In genomic region chr4:184514121-184514988, GRCh38 we compare ENCODE assay signal across 8 cellular contexts. TPM values are rescaled to one million over a fixed set of nuclear protein-coding genes. Genes with fewer than 3 reads are reported as not detected.
DNase-seq lines count a peak whose midpoint lies in the region; ATAC-seq lines count a peak whose summit lies in the region.

No MANE protein-coding gene starts in this region.

- peaks cover 15% of the 10 kb centered on the region for H3K36me3 Mint-ChIP-seq in T-helper 1 cell treated with Interleukin-12 subunit alpha and Interleukin-12 subunit beta and Interleukin-4 antibody, amounts not matched to agents 30 μg/mL and 1 μg/mL, for 36 hours (ENCODE audit: low read depth)
- H3K36me3 Mint-ChIP-seq in naive thymus-derived CD8-positive, alpha-beta T cell: peaks cover 0 to 3% (median 0%) of the 10 kb centered on the region in 3 donors

- no peaks in the 10 kb centered on the region for H3K27me3 Mint-ChIP-seq in T-helper 1 cell treated with Interleukin-12 subunit alpha and Interleukin-12 subunit beta and Interleukin-4 antibody, amounts not matched to agents 30 μg/mL and 1 μg/mL, for 36 hours (ENCODE audit: low read depth)
- H3K27me3 Mint-ChIP-seq in naive thymus-derived CD8-positive, alpha-beta T cell: no peaks in the 10 kb centered on the region

- POLR2A ChIA-PET in naive thymus-derived CD8-positive, alpha-beta T cell (lab: Charles Lee): interaction anchor here (1.0 to 1.2 kb wide), 4 partner anchors 10 to 40 kb away, joined by 3 to 5 read pairs (median 4); partner anchors contain the start of gene IRF2

- H3K9me3 ChIP-seq in mucosa of rectum (ENCODE audit: control insufficient read depth in 2 of 2, low read length in 2 of 2) (peaks cover 0 to 4% of the 10 kb centered on the region in 2 donors), stomach smooth muscle (ENCODE audit: control insufficient read depth in 2 of 2, low read length in 2 of 2) (no peaks in the 10 kb centered on the region)

- no peaks in the 10 kb centered on the region for H3K36me3 ChIP-seq in mucosa of rectum (ENCODE audit: control insufficient read depth in 2 of 2, insufficient read depth in 2 of 2, low read length in 2 of 2)
- no peaks in the 10 kb centered on the region for H3K36me3 ChIP-seq in stomach smooth muscle (ENCODE audit: control insufficient read depth in 2 of 2, insufficient read depth in 2 of 2, low read length in 2 of 2)

- no peaks in the 10 kb centered on the region for H3K4me1 ChIP-seq in mucosa of rectum (ENCODE audit: control insufficient read depth in 2 of 2, insufficient read depth in 2 of 2, low read length in 2 of 2)
- peaks cover 3% of the 10 kb centered on the region for H3K4me1 ChIP-seq in stomach smooth muscle (ENCODE audit: control insufficient read depth, insufficient read depth, low read length)

- peaks cover 20% of the 10 kb centered on the region for H3K9me3 Mint-ChIP-seq in T-helper 1 cell treated with Interleukin-12 subunit alpha and Interleukin-12 subunit beta and Interleukin-4 antibody, amounts not matched to agents 30 μg/mL and 1 μg/mL, for 36 hours
- peaks cover 0 to 8% (median 5%) of the 10 kb centered on the region in 9 donors for H3K9me3 Mint-ChIP-seq in naive thymus-derived CD8-positive, alpha-beta T cell

- peaks cover 40% of the 10 kb centered on the region for H3K4me1 Mint-ChIP-seq in T-helper 1 cell treated with Interleukin-12 subunit alpha and Interleukin-12 subunit beta and Interleukin-4 antibody, amounts not matched to agents 30 μg/mL and 1 μg/mL, for 36 hours (ENCODE audit: low read depth)
- H3K4me1 Mint-ChIP-seq in naive thymus-derived CD8-positive, alpha-beta T cell: peaks cover 8 to 25% (median 15%) of the 10 kb centered on the region in 4 donors

- H3K27me3 ChIP-seq in mucosa of rectum (ENCODE audit: control insufficient read depth in 2 of 2, insufficient read depth in 2 of 2, low read length in 2 of 2) (no peaks in the 10 kb centered on the region), stomach smooth muscle (ENCODE audit: control insufficient read depth in 1 of 2, insufficient read depth in 2 of 2, low read length in 2 of 2) (no peaks in the 10 kb centered on the region)

- peak; percentile 51 for DNase-seq in ACHN
- DNase-seq in dedifferentiated amniotic fluid mesenchymal stem cell (ENCODE audit: extremely low spot score): peak; percentile 78
- no peak for DNase-seq in naive thymus-derived CD8-positive, alpha-beta T cell

- H3K9ac ChIP-seq in mucosa of rectum (ENCODE audit: low read depth in 1 of 2, low read length in 2 of 2) (peak overlapping the region in 1 of 2 donors; percentile 1), stomach smooth muscle (ENCODE audit: low read length in 2 of 2) (no peak overlapping the region)

- H3K4me3 Mint-ChIP-seq in T-helper 1 cell treated with Interleukin-12 subunit alpha and Interleukin-12 subunit beta and Interleukin-4 antibody, amounts not matched to agents 30 μg/mL and 1 μg/mL, for 36 hours: peak overlapping the region; percentile 65
- peak overlapping the region in 3 of 10 donors; percentile 14 to 47 (median 39) for H3K4me3 Mint-ChIP-seq in naive thymus-derived CD8-positive, alpha-beta T cell

- no peak overlapping the region for H3K4me3 ChIP-seq in mucosa of rectum (ENCODE audit: low read length in 2 of 2)
- peak overlapping the region; percentile 7 to 36 for H3K4me3 ChIP-seq in stomach smooth muscle (ENCODE audit: low read length in 2 of 2)

- ATAC-seq in GM18907 (IDR thresholded peaks at IDR 0.05; ENCODE audit: unreplicated experiment) (peak; percentile 99), HG03103 (IDR thresholded peaks at IDR 0.05; ENCODE audit: low read depth, unreplicated experiment) (peak; percentile 97)
- no peak for ATAC-seq in naive thymus-derived CD8-positive, alpha-beta T cell

- H3K27ac ChIP-seq in mucosa of rectum (ENCODE audit: low read depth in 2 of 2, low read length in 2 of 2) (peak overlapping the region; percentile 49 to 54), stomach smooth muscle (ENCODE audit: low read length) (no peak overlapping the region)

- peak overlapping the region; percentile 88 for H3K27ac Mint-ChIP-seq in T-helper 1 cell treated with Interleukin-12 subunit alpha and Interleukin-12 subunit beta and Interleukin-4 antibody, amounts not matched to agents 30 μg/mL and 1 μg/mL, for 36 hours
- peak overlapping the region in 2 of 10 donors; percentile 43 to 69 for H3K27ac Mint-ChIP-seq in naive thymus-derived CD8-positive, alpha-beta T cell

- in situ Hi-C loops in ACHN (cut with HindIII; ENCODE audit: low pct_ligation_motif_present, low pct_unique_long_range_greater_than_20kb, low sequenced_read_pairs): no loop called here

RNA-seq across cellular contexts. Expression of gene IRF2, which starts 40.0 kb away (rescaled TPM):
- total RNA-seq in naive thymus-derived CD8-positive, alpha-beta T cell: 10 to 100 TPM; 62.6 to 77.1 TPM
- 10 to 100 TPM; 72.7 to 80.7 (median 78.3) TPM for polyA plus RNA-seq in naive thymus-derived CD8-positive, alpha-beta T cell

Comparison
In these comparisons a context has a peak if more than half of its experiments do, and no peak if none do; other contexts are left out.
1. DNase-seq: peak in ACHN (single experiment) and dedifferentiated amniotic fluid mesenchymal stem cell (single experiment); none in naive thymus-derived CD8-positive, alpha-beta T cell (0 of 10).
2. ATAC-seq: peak in GM18907 (single experiment) and HG03103 (single experiment); none in naive thymus-derived CD8-positive, alpha-beta T cell (0 of 2).
3. H3K4me3 ChIP-seq: peak in stomach smooth muscle (2 of 2); none in mucosa of rectum (0 of 2).